In genomic region chr6:44202972-44203750, GRCh38 we compare ENCODE assay signal across 1 cellular context.
A peak's percentile ranks its signal among the peaks of the same experiment; 100 is the strongest.
TF ChIP-seq lines count a peak whose summit lies in the region.

No MANE protein-coding gene starts in this region.

TF ChIP-seq in GM23338, 12 proteins besides CTCF, POLR2A, EP300 and RAD21:
- TF ChIP-seq REST (IDR thresholded peaks at IDR 0.05; ENCODE audit: unreplicated experiment): no peak
- 0 out of 2 replicates have a peak, but pooled peaks have one; percentile 33 for TF ChIP-seq ZNF114 (CRISPR knock-in tag; IDR thresholded peaks at IDR 0.05)
- TF ChIP-seq JUNB (IDR thresholded peaks at IDR 0.05; ENCODE audit: unreplicated experiment): no peak
- TF ChIP-seq STAT1 (IDR thresholded peaks at IDR 0.05; ENCODE audit: unreplicated experiment): no peak
